1 cellular context compared by ENCODE assay signal in genomic region chr11:67384851-67385366, GRCh38.
TF ChIP-seq lines count a peak whose summit lies in the region.

No MANE protein-coding gene starts in this region.

TF ChIP-seq in SK-N-SH, 30 proteins besides CTCF, POLR2A, EP300 and RAD21 (continued from another document):
- peak; percentile 69 for TF ChIP-seq NFIC (IDR thresholded peaks at IDR 0.05; ENCODE audit: borderline replicate concordance)
